Comparison of ENCODE assay signal across 28 cellular contexts in the genomic region with DNA sequence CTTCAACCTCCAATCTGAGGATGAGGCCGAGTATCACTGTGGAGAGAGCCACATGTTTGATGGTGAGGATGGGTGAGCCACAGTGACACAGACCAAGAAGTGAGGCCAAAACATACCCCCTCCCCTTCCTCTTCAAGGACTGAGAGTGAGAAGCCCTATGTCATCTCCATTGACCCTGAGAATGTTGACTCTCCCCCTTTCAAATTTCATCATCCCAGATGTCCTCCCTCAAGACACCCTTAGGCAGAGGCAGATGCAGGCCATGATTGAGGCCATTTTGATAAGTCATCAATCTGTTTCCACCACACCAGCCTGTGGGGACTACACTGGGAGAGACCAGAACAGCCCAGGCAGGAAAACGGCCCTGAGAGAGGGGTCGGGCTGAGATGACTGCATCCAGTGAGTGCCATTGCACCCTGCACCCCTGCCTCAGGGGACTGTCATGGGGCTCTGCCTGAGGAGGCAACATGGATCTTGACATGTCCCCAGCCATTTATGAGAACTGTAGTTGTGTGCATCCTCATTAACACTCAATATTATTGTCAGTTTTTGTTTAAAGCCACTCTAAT.
"Had no signal": no experiment of that assay in that cellular context is flagged by ENCODE, and none has a peak within 500 bp of the region (broad histone marks: within the 10 kb centered on the region; RNA-seq: fewer than 3 reads in every experiment).

No MANE protein-coding gene starts in this region.

- ATAC-seq: activated CD4-positive, CD25-positive, alpha-beta regulatory T cell treated with anti-CD3 and anti-CD28 coated beads, Interleukin-2, amount 50 U/mL, for 24 hours; gastroesophageal sphincter; left colon; naive thymus-derived CD8-positive, alpha-beta T cell; T-helper 17 cell had no signal

- FAIRE-seq: bronchial epithelial cell, colon, kidney had no signal

- H3K27me3 Mint-ChIP-seq: activated naive CD8-positive, alpha-beta T cell; naive thymus-derived CD8-positive, alpha-beta T cell; stimulated activated naive CD8-positive, alpha-beta T cell treated with anti-CD3 and anti-CD28 coated beads, Interleukin-15, Interleukin-2, amounts not matched to agents 100 ng/mL and 50 ng/mL, for 24 hours; T-helper 17 cell had no signal

- H3K27ac ChIP-seq: gastroesophageal sphincter, hepatocyte, neutrophil, right lobe of liver, upper lobe of left lung, WERI-Rb-1 had no signal

- H3K36me3 ChIP-seq: gastroesophageal sphincter, neutrophil, right lobe of liver, upper lobe of left lung, WERI-Rb-1 had no signal

- DNase-seq: activated CD4-positive, alpha-beta memory T cell treated with anti-CD3 and anti-CD28 coated beads, Interleukin-2, amount 10 ng/mL, durations not matched to agents 7 days and 5 days; activated CD4-positive, alpha-beta T cell treated with anti-CD3 and anti-CD28 coated beads for 48 hours; activated T-cell treated with anti-CD3 and anti-CD28 coated beads, Interleukin-2, amount 50 U/mL, for 48 hours; anterior cingulate cortex; dermis blood vessel endothelial cell; effector CD8-positive, alpha-beta T cell; erythroblast; kidney; left colon; naive thymus-derived CD8-positive, alpha-beta T cell; right lobe of liver; stimulated activated CD4-positive, alpha-beta T cell treated with anti-CD3 and anti-CD28 coated beads, Interleukin-2, amount 100 ng/mL, for 48 hours; substantia nigra; T-helper 17 cell; T1000; upper lobe of left lung; WERI-Rb-1 had no signal

- H3K27ac Mint-ChIP-seq: activated CD4-positive, alpha-beta memory T cell treated with anti-CD3 and anti-CD28 coated beads, Interleukin-2, amount 10 ng/mL, durations not matched to agents 7 days and 5 days; activated naive CD8-positive, alpha-beta T cell; activated T-helper 2 cell treated with anti-CD3 and anti-CD28 coated beads, Interferon-gamma antibody, Interleukin-2, Interleukin-4, amounts not matched to agents 10 μg/mL and 5 μg/mL and 100 μg/mL, durations not matched to agents 14 hours and 24 hours and 36 hours; memory B cell; progenitor cell of endocrine pancreas; stimulated activated naive CD8-positive, alpha-beta T cell treated with anti-CD3 and anti-CD28 coated beads, Interleukin-15, Interleukin-2, amounts not matched to agents 100 ng/mL and 50 ng/mL, for 24 hours; T-helper 17 cell had no signal

- H3K4me1 ChIP-seq: gastroesophageal sphincter, right lobe of liver, upper lobe of left lung had no signal

- H3K27me3 ChIP-seq: neutrophil, right lobe of liver, upper lobe of left lung had no signal

- H3K4me3 Mint-ChIP-seq: activated CD4-positive, alpha-beta memory T cell treated with anti-CD3 and anti-CD28 coated beads, Interleukin-2, amount 10 ng/mL, durations not matched to agents 7 days and 5 days; activated naive CD8-positive, alpha-beta T cell; memory B cell; naive thymus-derived CD8-positive, alpha-beta T cell; stimulated activated naive CD8-positive, alpha-beta T cell treated with anti-CD3 and anti-CD28 coated beads, Interleukin-15, Interleukin-2, amounts not matched to agents 100 ng/mL and 50 ng/mL, for 24 hours; T-helper 17 cell had no signal

- H3K9me3 ChIP-seq: gastroesophageal sphincter, neutrophil, right lobe of liver, upper lobe of left lung had no signal

- H3K9me3 Mint-ChIP-seq: activated CD4-positive, alpha-beta memory T cell treated with anti-CD3 and anti-CD28 coated beads, Interleukin-2, amount 10 ng/mL, durations not matched to agents 7 days and 5 days; activated T-helper 2 cell treated with anti-CD3 and anti-CD28 coated beads, Interferon-gamma antibody, Interleukin-2, Interleukin-4, amounts not matched to agents 10 μg/mL and 5 μg/mL and 100 μg/mL, durations not matched to agents 14 hours and 24 hours and 36 hours; memory B cell; naive thymus-derived CD8-positive, alpha-beta T cell; stimulated activated naive CD8-positive, alpha-beta T cell treated with anti-CD3 and anti-CD28 coated beads, Interleukin-15, Interleukin-2, amounts not matched to agents 100 ng/mL and 50 ng/mL, for 24 hours had no signal

- H3K4me3 ChIP-seq: gastroesophageal sphincter, hepatocyte, right lobe of liver, upper lobe of left lung had no signal

- H3K36me3 Mint-ChIP-seq: memory B cell; naive thymus-derived CD8-positive, alpha-beta T cell had no signal
